ENCODE assay signal across 8 cellular contexts in the genomic region with DNA sequence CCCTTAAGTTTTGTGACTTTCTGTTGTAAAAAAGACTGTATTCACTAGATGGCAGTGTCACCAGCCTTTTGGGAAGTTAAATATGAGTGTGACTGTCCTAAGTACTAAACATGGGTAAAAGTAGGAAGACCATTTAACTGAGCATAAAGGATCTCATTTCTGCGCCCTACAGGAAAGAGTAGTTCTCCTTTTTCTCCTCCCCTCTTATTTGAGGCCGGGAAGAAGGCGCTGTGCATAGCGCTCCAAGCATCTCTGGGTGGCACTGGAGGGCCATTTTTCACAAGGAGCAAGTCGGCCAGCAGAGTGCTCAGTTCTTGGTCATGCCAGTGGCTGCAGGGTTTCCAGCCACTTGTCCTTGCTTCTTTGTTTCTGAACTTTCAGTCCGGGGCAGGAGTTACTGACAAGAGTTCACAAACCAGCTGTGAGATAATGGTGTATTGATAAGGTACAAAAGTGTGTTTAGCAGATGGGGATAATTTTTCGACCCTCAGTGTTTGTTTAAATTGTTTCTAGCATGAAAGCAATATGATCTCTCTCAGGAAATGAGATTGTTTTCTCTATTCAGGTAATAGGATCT.
DNase-seq lines count a peak whose midpoint lies in the region; ATAC-seq, FAIRE-seq and TF ChIP-seq lines count a peak whose summit lies in the region.

No MANE protein-coding gene starts in this region.

- H4K20me1 ChIP-seq in OCI-LY1 (ENCODE audit: insufficient read depth, low read length): no peaks in the 10 kb centered on the region

- H3K36me3 ChIP-seq in OCI-LY1 (ENCODE audit: insufficient read depth, low read length) (no peaks in the 10 kb centered on the region), adrenal gland (replicated peaks in 1 of 2) (no peaks in the 10 kb centered on the region)

- no peaks in the 10 kb centered on the region for H3K79me2 ChIP-seq in OCI-LY1 (ENCODE audit: insufficient read depth, low read length)

- DNase-seq in D721Med (ENCODE audit: insufficient read length, low spot score) (no peak), adrenal gland (peak; percentile 71 to 90 (median 83)), Right ventricle myocardium superior (peak; percentile 75), osteocyte (ENCODE audit: extremely low spot score, unreplicated experiment) (peak; percentile 87), mesenteric fat pad (ENCODE audit: low spot score) (no peak)

- H3K27ac ChIP-seq in OCI-LY1 (ENCODE audit: low read depth, low read length, poor library complexity, severe bottlenecking) (peak overlapping the region; percentile 47), adrenal gland (peak overlapping the region in 1 of 5 donors; percentile 30)

- no peaks in the 10 kb centered on the region for H3K9me2 ChIP-seq in OCI-LY1 (ENCODE audit: low read depth, low read length)

- WGBS in adrenal gland, 4 donors: 2 to 9% (median 3%) methylated on average over 7 of the region's 7 CpGs

- H3F3A ChIP-seq in OCI-LY1 (ENCODE audit: insufficient read depth, low read length): no peaks in the 10 kb centered on the region

- TF ChIP-seq CTCF in D721Med (IDR thresholded peaks at IDR 0.05; ENCODE audit: insufficient read depth, missing control alignments) (peak; percentile 72), OCI-LY1 (IDR thresholded peaks at IDR 0.05; ENCODE audit: low read length) (peak; percentile 95), adrenal gland (IDR thresholded peaks at IDR 0.05) (peak; percentile 45 to 98 (median 79)), osteocyte (IDR thresholded peaks at IDR 0.05) (peak; percentile 99)

- H3K27me3 ChIP-seq in OCI-LY1 (ENCODE audit: insufficient read depth, low read length) (no peaks in the 10 kb centered on the region), adrenal gland (no peaks in the 10 kb centered on the region)

- H3K9me3 ChIP-seq in OCI-LY1 (ENCODE audit: low read length) (no peaks in the 10 kb centered on the region), adrenal gland (replicated peaks in 1 of 3) (no peaks in the 10 kb centered on the region)

- H3K9ac ChIP-seq in OCI-LY1 (ENCODE audit: low read length): no peak overlapping the region

- H3K4me1 ChIP-seq in OCI-LY1 (ENCODE audit: insufficient read depth, low read length, severe bottlenecking) (peaks cover 42% of the 10 kb centered on the region), adrenal gland (replicated peaks in 1 of 2) (peaks cover 4 to 6% of the 10 kb centered on the region in 2 donors)

- peak; percentile 99 for ATAC-seq in GM19395 (IDR thresholded peaks at IDR 0.05; ENCODE audit: unreplicated experiment)
- peak; percentile 64 for ATAC-seq in HG03520 (IDR thresholded peaks at IDR 0.05; ENCODE audit: unreplicated experiment)
- peak; percentile 87 for ATAC-seq in Right ventricle myocardium superior (ENCODE audit: poor library complexity)

- H3K4me3 Mint-ChIP-seq in osteocyte (ENCODE audit: unreplicated experiment): peak overlapping the region; percentile 15

- H2AFZ ChIP-seq in OCI-LY1 (ENCODE audit: low read length): no peak overlapping the region

- no peaks in the 10 kb centered on the region for H3K9me3 Mint-ChIP-seq in osteocyte (ENCODE audit: unreplicated experiment)

- H3K4me1 Mint-ChIP-seq in osteocyte (ENCODE audit: unreplicated experiment): peaks cover 15% of the 10 kb centered on the region

- TF ChIP-seq POLR2A in adrenal gland (IDR thresholded peaks at IDR 0.05): no peak

- H3K27ac Mint-ChIP-seq in osteocyte (ENCODE audit: unreplicated experiment): peak overlapping the region; percentile 4

- peak overlapping the region; percentile 6; the same call in 1 of the 2 replicates for H3K4me2 ChIP-seq in OCI-LY1 (ENCODE audit: low read length)

- FAIRE-seq in D721Med (lab: Jason Lieb, UNC): no peak

- peaks cover 18% of the 10 kb centered on the region for H3K27me3 Mint-ChIP-seq in osteocyte (ENCODE audit: unreplicated experiment)

- H3K4me3 ChIP-seq in OCI-LY1 (ENCODE audit: low read depth, low read length, poor library complexity, severe bottlenecking): no peak overlapping the region
- no peak overlapping the region for H3K4me3 ChIP-seq in adrenal gland

- no peaks in the 10 kb centered on the region for H3K36me3 Mint-ChIP-seq in osteocyte (ENCODE audit: unreplicated experiment)

- intact Hi-C loops in adrenal gland (cut with DNase I): loop anchor here (5.0 to 10.0 kb wide), 3 partner anchors 143 to 391 kb away; no protein-coding TSS in a partner anchor
- intact Hi-C loops in Right ventricle myocardium superior (cut with DNase I): loop anchor here (5.0 to 10.0 kb wide), 3 partner anchors 81 to 391 kb away; no protein-coding TSS in a partner anchor

Comparison
In these comparisons a context has a peak if more than half of its experiments do, and no peak if none do; other contexts are left out.
1. DNase-seq: peak in adrenal gland (7 of 7), Right ventricle myocardium superior (single experiment) and osteocyte (single experiment); none in D721Med (single experiment) and mesenteric fat pad (single experiment).
2. Peak in every context shown above with its lines, with median percentiles within 50 percentile points of each other: CTCF ChIP-seq and ATAC-seq.